In genomic region chr16:4370570-4371480, GRCh38 we compare ENCODE assay signal across 1 cellular context.
TF ChIP-seq lines count a peak whose summit lies in the region.

No MANE protein-coding gene starts in this region.

TF ChIP-seq in HepG2, 621 proteins besides CTCF, POLR2A, EP300 and RAD21 (continued from another document and continues in another):
- TF ChIP-seq ZNF687 (CRISPR knock-in tag; IDR thresholded peaks at IDR 0.05) (peak; percentile 56; the same call in 1 of the 2 replicates), ZNF691 (CRISPR knock-in tag; IDR thresholded peaks at IDR 0.05; ENCODE audit: borderline replicate concordance, low read depth) (peak; percentile 33; the same call in 1 of the 2 replicates), STAT6 (CRISPR knock-in tag; IDR thresholded peaks at IDR 0.05; ENCODE audit: borderline replicate concordance) (no peak), HNF1B (CRISPR knock-in tag; IDR thresholded peaks at IDR 0.05) (no peak), NAIF1 (CRISPR knock-in tag; IDR thresholded peaks at IDR 0.05; ENCODE audit: borderline replicate concordance) (no peak), ZNF850 (CRISPR knock-in tag; conservative IDR thresholded peaks at IDR 0.05) (no peak), ZNF598 (CRISPR knock-in tag; IDR thresholded peaks at IDR 0.05; ENCODE audit: borderline replicate concordance) (no peak), ZNF20 (CRISPR knock-in tag; IDR thresholded peaks at IDR 0.05) (no peak), ZNF468 (CRISPR knock-in tag; IDR thresholded peaks at IDR 0.05) (no peak), SRSF4 (IDR thresholded peaks at IDR 0.05; ENCODE audit: low read depth, low read length, poor library complexity, severe bottlenecking) (no peak), ZNF580 (CRISPR knock-in tag; IDR thresholded peaks at IDR 0.05; ENCODE audit: borderline replicate concordance, low read depth) (no peak), ETV5 (CRISPR knock-in tag; IDR thresholded peaks at IDR 0.05; ENCODE audit: borderline replicate concordance) (peak; percentile 81), CHD4 (IDR thresholded peaks at IDR 0.05; ENCODE audit: borderline replicate concordance, low read length) (no peak), NCOR1 (IDR thresholded peaks at IDR 0.05; ENCODE audit: borderline replicate concordance, low read length) (no peak), ARID2 (CRISPR knock-in tag; IDR thresholded peaks at IDR 0.05; ENCODE audit: borderline replicate concordance) (no peak), TBL1XR1 (IDR thresholded peaks at IDR 0.05; ENCODE audit: borderline replicate concordance, low read length, partially characterized antibody) (no peak), ZNF740 (CRISPR knock-in tag; IDR thresholded peaks at IDR 0.05) (no peak), JDP2 (CRISPR knock-in tag; IDR thresholded peaks at IDR 0.05; ENCODE audit: borderline replicate concordance) (no peak), ARNT (IDR thresholded peaks at IDR 0.05) (no peak), BRD4 (CRISPR knock-in tag; IDR thresholded peaks at IDR 0.05) (no peak), MEIS2 (CRISPR knock-in tag; IDR thresholded peaks at IDR 0.05) (no peak), KLF16 (CRISPR knock-in tag; IDR thresholded peaks at IDR 0.05) (peak in 1 of 2 experiments; percentile 29; a peak in 1 of 4 replicates), ZNF503 (CRISPR knock-in tag; IDR thresholded peaks at IDR 0.05) (no peak), ZFP90 (CRISPR knock-in tag; IDR thresholded peaks at IDR 0.05; ENCODE audit: borderline replicate concordance) (no peak), FOXP4 (CRISPR knock-in tag; IDR thresholded peaks at IDR 0.05) (no peak), TFE3 (CRISPR knock-in tag; IDR thresholded peaks at IDR 0.05) (peak; percentile 51; the same call in 1 of the 2 replicates), HNRNPL (IDR thresholded peaks at IDR 0.05; ENCODE audit: low read depth, low read length) (0 out of 2 replicates have a peak, but pooled peaks have one; percentile 31), GPN1 (CRISPR knock-in tag; IDR thresholded peaks at IDR 0.05; ENCODE audit: borderline replicate concordance) (no peak), MBNL3 (CRISPR knock-in tag; conservative IDR thresholded peaks at IDR 0.05) (no peak), MXD3 (CRISPR knock-in tag; IDR thresholded peaks at IDR 0.05) (no peak), ZNF264 (CRISPR knock-in tag; IDR thresholded peaks at IDR 0.05) (peak; percentile 36; the same call in 1 of the 2 replicates), ZNF501 (CRISPR knock-in tag; IDR thresholded peaks at IDR 0.05) (0 out of 2 replicates have a peak, but pooled peaks have one; percentile 49), ZNF530 (CRISPR knock-in tag; IDR thresholded peaks at IDR 0.05; ENCODE audit: low read depth) (no peak), ZNF136 (CRISPR knock-in tag; IDR thresholded peaks at IDR 0.05; ENCODE audit: low read depth) (no peak), MBD4 (IDR thresholded peaks at IDR 0.05; ENCODE audit: borderline replicate concordance, low read length) (no peak), SRY (CRISPR knock-in tag; IDR thresholded peaks at IDR 0.05) (0 out of 2 replicates have a peak, but pooled peaks have one; percentile 14), FIP1L1 (IDR thresholded peaks at IDR 0.05; ENCODE audit: borderline replicate concordance, insufficient read depth, low read depth, low read length) (no peak), CREM (IDR thresholded peaks at IDR 0.05) (no peak; the same call in 1 of the 2 replicates), CREM (CRISPR knock-in tag; IDR thresholded peaks at IDR 0.05) (no peak), ZNF10 (CRISPR knock-in tag; IDR thresholded peaks at IDR 0.05; ENCODE audit: borderline replicate concordance, low read depth) (no peak), ZNF567 (CRISPR knock-in tag; IDR thresholded peaks at IDR 0.05; ENCODE audit: borderline replicate concordance) (no peak), HMGA1 (CRISPR knock-in tag; conservative IDR thresholded peaks at IDR 0.05) (no peak), PBX2 (CRISPR knock-in tag; IDR thresholded peaks at IDR 0.05) (no peak), KMT2B (CRISPR knock-in tag; IDR thresholded peaks at IDR 0.05) (no peak), ZSCAN25 (CRISPR knock-in tag; IDR thresholded peaks at IDR 0.05) (no peak)
